19 cellular contexts compared by ENCODE assay signal in genomic region chr2:101153811-101154210, GRCh38.
"Had no signal": no experiment of that assay in that cellular context is flagged by ENCODE, and none has a peak within 500 bp of the region (broad histone marks: within the 10 kb centered on the region; RNA-seq: fewer than 3 reads in every experiment).

No MANE protein-coding gene starts in this region.

- DNase-seq: activated B cell treated with CpG ODN at 0.5 μM for 24 hours; activated CD4-positive, alpha-beta memory T cell treated with anti-CD3 and anti-CD28 coated beads, Interleukin-2, amount 10 ng/mL, durations not matched to agents 7 days and 5 days; activated CD4-positive, alpha-beta T cell treated with anti-CD3 and anti-CD28 coated beads for 4 hours; activated CD8-positive, alpha-beta memory T cell treated with anti-CD3 and anti-CD28 coated beads, Interleukin-2, amount 10 ng/mL, durations not matched to agents 7 days and 5 days; activated naive CD4-positive, alpha-beta T cell treated with anti-CD3 and anti-CD28 coated beads for 36 hours; body of pancreas; central memory CD4-positive, alpha-beta T cell; dorsolateral prefrontal cortex; hypothalamus; left lung; mucosa of descending colon; naive thymus-derived CD4-positive, alpha-beta T cell; ovary; stimulated activated CD4-positive, alpha-beta T cell treated with anti-CD3 and anti-CD28 coated beads, Interleukin-2, amount 100 ng/mL, for 24 hours; stimulated activated naive CD8-positive, alpha-beta T cell treated with anti-CD3 and anti-CD28 coated beads, Interleukin-15, amount 100 ng/mL, for 72 hours; T-cell; trophoblast cell had no signal

- H3K27me3 ChIP-seq: body of pancreas, dorsolateral prefrontal cortex, left lung, ovary, vagina had no signal

- H3K9me3 ChIP-seq: body of pancreas, left lung, mucosa of descending colon, ovary, vagina had no signal

- H3K4me3 Mint-ChIP-seq: activated B cell treated with CpG ODN at 0.5 μM for 24 hours; activated CD4-positive, alpha-beta memory T cell treated with anti-CD3 and anti-CD28 coated beads, Interleukin-2, amount 10 ng/mL, durations not matched to agents 7 days and 5 days; activated CD8-positive, alpha-beta memory T cell treated with anti-CD3 and anti-CD28 coated beads, Interleukin-2, amount 10 ng/mL, durations not matched to agents 7 days and 5 days; activated naive CD4-positive, alpha-beta T cell treated with anti-CD3 and anti-CD28 coated beads for 36 hours; memory B cell; stimulated activated naive CD8-positive, alpha-beta T cell treated with anti-CD3 and anti-CD28 coated beads, Interleukin-15, amount 100 ng/mL, for 72 hours; T-cell had no signal

- H3K27ac ChIP-seq: left lung, vagina had no signal

- H3K27ac Mint-ChIP-seq: activated B cell treated with CpG ODN at 0.5 μM for 24 hours; activated CD4-positive, alpha-beta memory T cell treated with anti-CD3 and anti-CD28 coated beads, Interleukin-2, amount 10 ng/mL, durations not matched to agents 7 days and 5 days; activated CD8-positive, alpha-beta memory T cell treated with anti-CD3 and anti-CD28 coated beads, Interleukin-2, amount 10 ng/mL, durations not matched to agents 7 days and 5 days; activated naive CD4-positive, alpha-beta T cell treated with anti-CD3 and anti-CD28 coated beads for 36 hours; memory B cell; stimulated activated naive CD8-positive, alpha-beta T cell treated with anti-CD3 and anti-CD28 coated beads, Interleukin-15, amount 100 ng/mL, for 72 hours had no signal

- H3K9me3 Mint-ChIP-seq: activated B cell treated with CpG ODN at 0.5 μM for 24 hours; activated CD4-positive, alpha-beta memory T cell treated with anti-CD3 and anti-CD28 coated beads, Interleukin-2, amount 10 ng/mL, durations not matched to agents 7 days and 5 days; activated naive CD4-positive, alpha-beta T cell treated with anti-CD3 and anti-CD28 coated beads for 36 hours; memory B cell; naive thymus-derived CD4-positive, alpha-beta T cell; stimulated activated naive CD8-positive, alpha-beta T cell treated with anti-CD3 and anti-CD28 coated beads, Interleukin-15, amount 100 ng/mL, for 72 hours; T-cell had no signal

- H3K36me3 ChIP-seq: left lung, ovary, vagina had no signal

- H3K4me3 ChIP-seq: body of pancreas, dorsolateral prefrontal cortex, left lung, mucosa of descending colon, ovary, vagina had no signal

- H3K36me3 Mint-ChIP-seq: activated CD8-positive, alpha-beta memory T cell treated with anti-CD3 and anti-CD28 coated beads, Interleukin-2, amount 10 ng/mL, durations not matched to agents 7 days and 5 days; memory B cell; naive thymus-derived CD4-positive, alpha-beta T cell; T-cell had no signal

- ATAC-seq: activated CD8-positive, alpha-beta memory T cell treated with anti-CD3 and anti-CD28 coated beads, Interleukin-2, amount 10 ng/mL, durations not matched to agents 7 days and 5 days; body of pancreas; left lung; mucosa of descending colon; naive thymus-derived CD4-positive, alpha-beta T cell; stimulated activated naive CD8-positive, alpha-beta T cell treated with anti-CD3 and anti-CD28 coated beads, Interleukin-15, amount 100 ng/mL, for 72 hours; T-cell had no signal
